ENCODE assay signal across 18 cellular contexts in genomic region chr22:48100685-48101417, GRCh38.
DNase-seq lines count a peak whose midpoint lies in the region; ATAC-seq and TF ChIP-seq lines count a peak whose summit lies in the region.
"Had no signal": no experiment of that assay in that cellular context is flagged by ENCODE, and none has a peak within 500 bp of the region (broad histone marks: within the 10 kb centered on the region; RNA-seq: fewer than 3 reads in every experiment).

No MANE protein-coding gene starts in this region.

- peak overlapping the region in 1 of 2 donors; percentile 9 for H3K4me3 Mint-ChIP-seq in stimulated activated naive CD8-positive, alpha-beta T cell treated with anti-CD3 and anti-CD28 coated beads, Interleukin-15, amount 100 ng/mL, for 72 hours
- H3K4me3 Mint-ChIP-seq: activated naive CD4-positive, alpha-beta T cell treated with anti-CD3 and anti-CD28 coated beads, Interleukin-2, amount 50 U/mL, for 24 hours; neural crest cell; WTC11 had no signal

- intact Hi-C loops in OCI-LY7 (cut with micrococcal nuclease; ENCODE audit: unreplicated experiment): no loop called here

- H3K79me2 ChIP-seq in OCI-LY7 (ENCODE audit: insufficient read depth, low read depth, low read length): no peaks in the 10 kb centered on the region

- peak overlapping the region; percentile 98 for H3K27ac ChIP-seq in OCI-LY7 (ENCODE audit: low read depth, low read length, poor library complexity, severe bottlenecking)

- no peaks in the 10 kb centered on the region for H3K9me2 ChIP-seq in OCI-LY7 (ENCODE audit: insufficient read depth, low read length)

- CTCF ChIA-PET in OCI-LY7 (lab: Charles Lee; ENCODE audit: unreplicated experiment): no interaction called here

- BruUV-seq in OCI-LY7 (replicated peaks; lab: Mats Ljungman, UMichigan): no TSS peak

- H3K4me1 Mint-ChIP-seq in stimulated activated naive CD8-positive, alpha-beta T cell treated with anti-CD3 and anti-CD28 coated beads, Interleukin-15, amount 100 ng/mL, for 72 hours: peaks cover 46% of the 10 kb centered on the region
- H3K4me1 Mint-ChIP-seq: neural crest cell had no signal

- H2AFZ ChIP-seq in OCI-LY7 (ENCODE audit: low read length): no peak overlapping the region; the same call in 1 of the 2 replicates

- H3K36me3 ChIP-seq in OCI-LY7 (ENCODE audit: insufficient read depth, low read length): no peaks in the 10 kb centered on the region; the same call in 1 of the 2 replicates

- H3K4me2 ChIP-seq in OCI-LY7 (ENCODE audit: low read length): peak overlapping the region; percentile 73

- DNase-seq in stimulated activated naive CD8-positive, alpha-beta T cell treated with anti-CD3 and anti-CD28 coated beads, Interleukin-15, amount 100 ng/mL, for 72 hours: no peak
- DNase-seq in stimulated activated naive CD8-positive, alpha-beta T cell treated with anti-CD3 and anti-CD28 coated beads, Interleukin-15, Interleukin-2, amounts not matched to agents 100 U/mL and 50 U/mL, for 24 hours: no peak
- DNase-seq in OCI-LY7 (ENCODE audit: low spot score) (peak; percentile 50), mesenteric fat pad (ENCODE audit: low spot score) (peak; percentile 85), omental fat pad (ENCODE audit: low spot score) (no peak), putamen (ENCODE audit: low spot score) (no peak)
- DNase-seq: hypothalamus, KG1, kidney glomerular epithelial cell, mesendoderm, NCI-H1105, NCI-H510A treated with DMSO at 0.1 percent for 48 hours, SHP77 had no signal

- POLR2A ChIA-PET in OCI-LY7 (lab: Charles Lee): interaction anchor here (0.7 to 0.8 kb wide), 2 partner anchors 121 to 252 kb away, joined by 3 to 11 read pairs; no protein-coding TSS in a partner anchor

- peaks cover 14% of the 10 kb centered on the region; the same call in 1 of the 2 replicates for H3K9me3 ChIP-seq in OCI-LY7 (ENCODE audit: low read length)

- TF ChIP-seq CTCF in OCI-LY7 (conservative IDR thresholded peaks at IDR 0.05; ENCODE audit: low read length) (no peak), omental fat pad (IDR thresholded peaks at IDR 0.05) (no peak)

- H3K27ac Mint-ChIP-seq in stimulated activated naive CD8-positive, alpha-beta T cell treated with anti-CD3 and anti-CD28 coated beads, Interleukin-15, amount 100 ng/mL, for 72 hours: peak overlapping the region; percentile 6 to 28
- H3K27ac Mint-ChIP-seq: WTC11 had no signal

- peaks cover 80% of the 10 kb centered on the region for H3K4me1 ChIP-seq in OCI-LY7 (ENCODE audit: insufficient read depth, low read length, poor library complexity, severe bottlenecking)

- H3K27me3 Mint-ChIP-seq in stimulated activated naive CD8-positive, alpha-beta T cell treated with anti-CD3 and anti-CD28 coated beads, Interleukin-15, amount 100 ng/mL, for 72 hours: peaks cover 33% of the 10 kb centered on the region

- no peak for ATAC-seq in stimulated activated naive CD8-positive, alpha-beta T cell treated with anti-CD3 and anti-CD28 coated beads, Interleukin-15, amount 100 ng/mL, for 72 hours
- no peak for ATAC-seq in stimulated activated naive CD8-positive, alpha-beta T cell treated with anti-CD3 and anti-CD28 coated beads, Interleukin-15, Interleukin-2, amounts not matched to agents 100 U/mL and 50 U/mL, for 24 hours
- ATAC-seq in GM21529 (IDR thresholded peaks at IDR 0.05; ENCODE audit: unreplicated experiment) (no peak), GM18502 (IDR thresholded peaks at IDR 0.05; ENCODE audit: poor library complexity, unreplicated experiment) (no peak), omental fat pad (ENCODE audit: low FRiP score) (no peak)
- ATAC-seq: WTC11 had no signal

- H4K20me1 ChIP-seq in OCI-LY7 (ENCODE audit: insufficient read depth, low read length): no peaks in the 10 kb centered on the region

- H3K4me3 ChIP-seq in OCI-LY7 (ENCODE audit: low read depth, low read length, poor library complexity, severe bottlenecking): peak overlapping the region; percentile 17

- no peaks in the 10 kb centered on the region for H3K9me3 Mint-ChIP-seq in stimulated activated naive CD8-positive, alpha-beta T cell treated with anti-CD3 and anti-CD28 coated beads, Interleukin-15, amount 100 ng/mL, for 72 hours
- H3K9me3 Mint-ChIP-seq: activated naive CD4-positive, alpha-beta T cell treated with anti-CD3 and anti-CD28 coated beads, Interleukin-2, amount 50 U/mL, for 24 hours; neural crest cell had no signal

Comparison
In these comparisons a context has a peak if more than half of its experiments do, and no peak if none do; other contexts are left out.
1. DNase-seq: peak in OCI-LY7 (single experiment) and mesenteric fat pad (single experiment); none in stimulated activated naive CD8-positive, alpha-beta T cell treated with anti-CD3 and anti-CD28 coated beads, Interleukin-15, amount 100 ng/mL, for 72 hours (0 of 2), stimulated activated naive CD8-positive, alpha-beta T cell treated with anti-CD3 and anti-CD28 coated beads, Interleukin-15, Interleukin-2, amounts not matched to agents 100 U/mL and 50 U/mL, for 24 hours (single experiment), omental fat pad (single experiment) and putamen (single experiment).